In the genomic region with DNA sequence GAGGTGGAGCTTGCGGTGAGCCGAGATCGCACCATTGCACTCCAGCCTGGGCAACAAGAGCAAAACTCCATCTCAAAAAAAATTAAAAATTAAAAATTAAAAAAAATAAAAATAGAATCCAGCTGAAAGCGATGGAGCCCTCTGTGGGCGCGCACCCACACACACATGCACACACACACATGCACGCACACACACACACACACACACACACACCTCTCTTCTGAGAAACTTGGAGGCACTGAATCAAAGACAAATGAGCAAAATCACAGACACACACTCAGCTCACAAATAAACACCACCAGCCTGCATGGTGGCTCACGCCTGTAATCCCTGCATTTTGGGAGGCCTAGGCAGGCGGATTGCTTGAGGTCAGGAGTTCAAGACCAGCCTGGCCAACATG, we compare ENCODE assay signal across 12 cellular contexts. TPM values are rescaled to one million over a fixed set of nuclear protein-coding genes. Genes with fewer than 3 reads are reported as not detected.
"Had no signal": no experiment of that assay in that cellular context is flagged by ENCODE, and none has a peak within 500 bp of the region (broad histone marks: within the 10 kb centered on the region; RNA-seq: fewer than 3 reads in every experiment).

No MANE protein-coding gene starts in this region.

- DNase-seq: GM23248, GOT3, H7, HCEC 1CT, HFFc6 had no signal

- ATAC-seq: GM23338, HCT116 had no signal

- H3K4me2 ChIP-seq: GM23338 had no signal

- FAIRE-seq: H1, H54 had no signal

- H3K9me3 ChIP-seq: HAP-1 had no signal

- H2AFZ ChIP-seq: GM23248, GM23338 had no signal

- H3K4me1 ChIP-seq: HAP-1 had no signal

- H3K9ac ChIP-seq: GM23248 had no signal

- H3K36me3 ChIP-seq: HAP-1 had no signal

- H3K4me3 ChIP-seq: GM23248, GM23338, HAP-1 had no signal

- H3K27ac ChIP-seq: GM23248 had no signal

RNA-seq across cellular contexts. Expression of a gene that starts 9.6 kb away (rescaled TPM):
- total RNA-seq: GM23248, H4, H7, HFFc6 had no signal
- polyA plus RNA-seq: GM23248 had no signal

RNA-seq across cellular contexts. Expression of a gene that starts 20.0 kb away (rescaled TPM):
- total RNA-seq: GM23248, HFFc6 had no signal
- polyA plus RNA-seq: GM23248 had no signal

RNA-seq across cellular contexts. Expression of a gene that starts 21.0 kb away (rescaled TPM):
- total RNA-seq: GM23248, GM23338, H1, H4, H7, HFFc6 had no signal
- polyA plus RNA-seq: GM23248, GM23338 had no signal

RNA-seq across cellular contexts. Expression of a gene that starts 32.7 kb away (rescaled TPM):
- total RNA-seq: GM23248, GM23338, H1, H4, H7, H9, HFFc6 had no signal
- polyA plus RNA-seq: GM23248, GM23338 had no signal
